Comparison of ENCODE assay signal across 8 cellular contexts in the genomic region with DNA sequence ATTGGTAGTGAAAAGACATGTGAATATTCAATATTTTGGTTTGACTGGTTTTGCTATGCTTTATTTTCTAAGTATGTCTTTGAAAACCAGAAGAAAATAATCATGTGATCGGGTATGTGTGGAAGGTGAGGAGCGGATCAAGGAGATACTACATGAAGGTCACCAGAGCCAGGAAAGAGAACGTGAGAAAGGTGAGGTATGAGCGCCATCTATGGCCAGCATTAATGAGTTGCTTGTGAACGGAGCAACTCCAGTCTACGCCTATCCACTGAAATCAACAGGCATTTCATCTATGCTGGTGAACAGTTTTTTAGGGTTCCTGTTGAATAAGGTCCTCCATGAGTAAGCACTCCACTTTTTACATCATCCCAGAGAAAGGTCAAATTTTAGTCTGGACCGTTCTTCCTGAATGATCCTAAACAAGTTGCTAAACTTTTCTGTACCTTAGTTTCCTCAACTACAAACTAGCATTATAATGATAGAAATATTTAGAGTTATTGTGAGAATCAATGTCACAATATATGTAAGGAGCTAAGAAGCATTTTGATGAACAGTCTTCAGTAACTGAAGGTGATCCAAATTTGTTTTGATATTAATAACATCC.
DNase-seq lines count a peak whose midpoint lies in the region; ATAC-seq and TF ChIP-seq lines count a peak whose summit lies in the region.

No MANE protein-coding gene starts in this region.

- H3K4me3 ChIP-seq in ascending aorta = no peak overlapping the region
- no peak overlapping the region for H3K4me3 ChIP-seq in ovary

- H3K27ac ChIP-seq in 22Rv1 (no peak overlapping the region), ascending aorta (no peak overlapping the region), ovary (no peak overlapping the region)

- TF ChIP-seq CTCF in 22Rv1 (IDR thresholded peaks at IDR 0.05) (peak; percentile 76), ascending aorta (IDR thresholded peaks at IDR 0.05) (peak in 2 of 3 experiments; percentile 10 to 43), ovary (IDR thresholded peaks at IDR 0.05) (no peak)

- H3K9me3 ChIP-seq in ascending aorta (no peaks in the 10 kb centered on the region), ovary (no peaks in the 10 kb centered on the region)

- TF ChIP-seq POLR2A in ovary (IDR thresholded peaks at IDR 0.05) = no peak

- 19 to 23% (median 21%) methylated on average over 7 of the region's 7 CpGs for WGBS in ovary, 3 donors

- H3K4me1 ChIP-seq in ascending aorta (no peaks in the 10 kb centered on the region), ovary (ENCODE audit: insufficient read depth) (no peaks in the 10 kb centered on the region)

- intact Hi-C loops in ascending aorta (cut with DNase I) (no loop called here), ovary (cut with DNase I) (no loop called here)

- H3K36me3 ChIP-seq in ascending aorta = no peaks in the 10 kb centered on the region
- no peaks in the 10 kb centered on the region for H3K36me3 ChIP-seq in ovary

- TF ChIP-seq EP300 in ovary (IDR thresholded peaks at IDR 0.05) = no peak

- H3K27me3 ChIP-seq in ascending aorta (no peaks in the 10 kb centered on the region), ovary (no peaks in the 10 kb centered on the region)

- ATAC-seq in GM18511 (IDR thresholded peaks at IDR 0.05; ENCODE audit: unreplicated experiment) (peak; percentile 84), HG03064 (IDR thresholded peaks at IDR 0.05; ENCODE audit: low read depth, unreplicated experiment) (peak; percentile 89)

- DNase-seq in NCI-H2107 treated with DMSO at 0.1 percent for 48 hours (lab: John Stamatoyannopoulos, UW; ENCODE audit: unreplicated experiment) (peak; percentile 93), ascending aorta (ENCODE audit: low spot score in 2 of 2) (no peak), iPS-NIHi11 (ENCODE audit: low spot score) (peak; percentile 56), ovary (no peak)
- no peak for DNase-seq in stimulated activated CD8-positive, alpha-beta memory T cell treated with anti-CD3 and anti-CD28 coated beads, Interleukin-4, amount 100 ng/mL, for 48 hours

Comparison
In these comparisons a context has a peak if more than half of its experiments do, and no peak if none do; other contexts are left out.
1. CTCF ChIP-seq: peak in 22Rv1 (single experiment) and ascending aorta (2 of 3); none in ovary (0 of 3).
2. DNase-seq: peak in NCI-H2107 treated with DMSO at 0.1 percent for 48 hours (single experiment) and iPS-NIHi11 (single experiment); none in ascending aorta (0 of 2), stimulated activated CD8-positive, alpha-beta memory T cell treated with anti-CD3 and anti-CD28 coated beads, Interleukin-4, amount 100 ng/mL, for 48 hours (single experiment) and ovary (0 of 5).